Comparison of ENCODE assay signal across 8 cellular contexts in the genomic region with DNA sequence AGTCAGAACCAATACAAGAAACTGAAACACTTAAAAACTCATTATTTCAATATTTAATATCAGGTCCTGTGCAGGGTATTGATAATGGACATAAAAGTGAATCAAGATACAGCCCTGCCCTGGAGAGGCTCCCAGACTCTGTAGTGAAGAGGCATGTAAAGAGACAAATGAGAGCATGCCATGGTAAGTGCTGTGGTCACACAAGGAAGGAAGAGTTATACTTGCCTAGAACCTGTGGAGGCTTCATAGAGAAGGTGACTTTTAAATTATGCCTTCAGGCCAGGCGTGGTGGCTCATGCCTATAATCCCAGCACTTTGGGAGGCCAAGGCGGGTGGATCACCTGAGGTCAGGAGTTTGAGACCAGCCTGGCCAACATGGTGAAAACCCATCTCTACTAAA. TPM values are rescaled to one million over a fixed set of nuclear protein-coding genes. Genes with fewer than 3 reads are reported as not detected.
A peak's percentile ranks its signal among the peaks of the same experiment; 100 is the strongest.
DNase-seq lines count a peak whose midpoint lies in the region; ATAC-seq and TF ChIP-seq lines count a peak whose summit lies in the region.
"Not testable (repeated sequence)": the region's sequence is repeated elsewhere in the genome, so short reads cannot be mapped to it uniquely, and the experiment has no call there.

No MANE protein-coding gene starts in this region.

- H3K4me3 Mint-ChIP-seq in CD4-positive, CD25-positive, alpha-beta regulatory T cell, result peak overlapping the region; percentile 46 to 100 (median 77)
- H3K4me3 Mint-ChIP-seq in T-helper 17 cell, result peak overlapping the region; percentile 68
- H3K4me3 Mint-ChIP-seq in activated CD8-positive, alpha-beta T cell treated with anti-CD3 and anti-CD28 coated beads for 36 hours, result not testable (repeated sequence)
- peak overlapping the region; percentile 91 for H3K4me3 Mint-ChIP-seq in activated T-helper 17 cell treated with anti-CD3 and anti-CD28 coated beads, Interleukin-2, amount 50 U/mL, for 72 hours
- H3K4me3 Mint-ChIP-seq in activated naive CD8-positive, alpha-beta T cell treated with anti-CD3 and anti-CD28 coated beads, Interleukin-2, amount 10 ng/mL, durations not matched to agents 7 days and 5 days, result peak overlapping the region; percentile 41
- peak overlapping the region; percentile 17 to 99 (median 64) for H3K4me3 Mint-ChIP-seq in naive thymus-derived CD4-positive, alpha-beta T cell
- peak overlapping the region; percentile 44 to 72 for H3K4me3 Mint-ChIP-seq in stimulated activated naive CD8-positive, alpha-beta T cell treated with anti-CD3 and anti-CD28 coated beads, Interleukin-15, amount 100 ng/mL, for 72 hours

- intact Hi-C loops in activated CD8-positive, alpha-beta T cell treated with anti-CD3 and anti-CD28 coated beads for 36 hours (cut with micrococcal nuclease); naive thymus-derived CD4-positive, alpha-beta T cell (cut with micrococcal nuclease): not testable (repeated sequence)

- not testable (repeated sequence) for H3K9ac ChIP-seq in MM.1S (ENCODE audit: low read length)

- H3K27me3 ChIP-seq in CD4-positive, CD25-positive, alpha-beta regulatory T cell (ENCODE audit: control insufficient read depth, insufficient read depth, low read length); MM.1S (replicated peaks; ENCODE audit: insufficient read depth, low read length); naive thymus-derived CD4-positive, alpha-beta T cell (ENCODE audit: control insufficient read depth in 2 of 2, insufficient read depth in 2 of 2, low read length in 2 of 2): not testable (repeated sequence)

- not testable (repeated sequence) for DNase-seq in CD4-positive, CD25-positive, alpha-beta regulatory T cell; MM.1S; T-helper 17 cell; activated CD8-positive, alpha-beta T cell treated with anti-CD3 and anti-CD28 coated beads for 36 hours; activated naive CD8-positive, alpha-beta T cell treated with anti-CD3 and anti-CD28 coated beads, Interleukin-2, amount 10 ng/mL, durations not matched to agents 7 days and 5 days; naive thymus-derived CD4-positive, alpha-beta T cell; stimulated activated naive CD8-positive, alpha-beta T cell treated with anti-CD3 and anti-CD28 coated beads, Interleukin-15, amount 100 ng/mL, for 72 hours

- H3F3A ChIP-seq in MM.1S (ENCODE audit: insufficient read depth, low read length), result peaks cover 22% of the 10 kb centered on the region

- H3K9me2 ChIP-seq in MM.1S (replicated peaks; ENCODE audit: insufficient read depth, low read length), result not testable (repeated sequence)

- not testable (repeated sequence) for H3K9me3 Mint-ChIP-seq in CD4-positive, CD25-positive, alpha-beta regulatory T cell; activated CD8-positive, alpha-beta T cell treated with anti-CD3 and anti-CD28 coated beads for 36 hours; activated T-helper 17 cell treated with anti-CD3 and anti-CD28 coated beads, Interleukin-2, amount 50 U/mL, for 72 hours; activated naive CD8-positive, alpha-beta T cell treated with anti-CD3 and anti-CD28 coated beads, Interleukin-2, amount 10 ng/mL, durations not matched to agents 7 days and 5 days; naive thymus-derived CD4-positive, alpha-beta T cell; stimulated activated naive CD8-positive, alpha-beta T cell treated with anti-CD3 and anti-CD28 coated beads, Interleukin-15, amount 100 ng/mL, for 72 hours

- H3K36me3 ChIP-seq in CD4-positive, CD25-positive, alpha-beta regulatory T cell (ENCODE audit: control insufficient read depth, insufficient read depth, low read length); MM.1S (replicated peaks; ENCODE audit: insufficient read depth, low read length): not testable (repeated sequence)
- H3K36me3 ChIP-seq in naive thymus-derived CD4-positive, alpha-beta T cell (ENCODE audit: control insufficient read depth in 2 of 3, insufficient read depth in 3 of 3, low read length in 3 of 3), result peaks cover 0 to 12% (median 0%) of the 10 kb centered on the region in 3 experiments

- CTCF ChIA-PET in activated CD8-positive, alpha-beta T cell treated with anti-CD3 and anti-CD28 coated beads for 36 hours (lab: Charles Lee), result interaction anchor here (1.2 to 10.4 kb wide), 12 partner anchors 8 to 152 kb away, joined by 3 to 147 read pairs (median 12); no protein-coding TSS in a partner anchor
- CTCF ChIA-PET in naive thymus-derived CD4-positive, alpha-beta T cell (lab: Charles Lee), result interaction anchor here (0.6 to 11.4 kb wide), 9 partner anchors 10 to 134 kb away, joined by 3 to 122 read pairs (median 21); no protein-coding TSS in a partner anchor

- not testable (repeated sequence) for H3K27me3 Mint-ChIP-seq in CD4-positive, CD25-positive, alpha-beta regulatory T cell; T-helper 17 cell; activated CD8-positive, alpha-beta T cell treated with anti-CD3 and anti-CD28 coated beads for 36 hours; activated T-helper 17 cell treated with anti-CD3 and anti-CD28 coated beads, Interleukin-2, amount 50 U/mL, for 72 hours; activated naive CD8-positive, alpha-beta T cell treated with anti-CD3 and anti-CD28 coated beads, Interleukin-2, amount 10 ng/mL, durations not matched to agents 7 days and 5 days; naive thymus-derived CD4-positive, alpha-beta T cell; stimulated activated naive CD8-positive, alpha-beta T cell treated with anti-CD3 and anti-CD28 coated beads, Interleukin-15, amount 100 ng/mL, for 72 hours

- peaks cover 15% of the 10 kb centered on the region for H3K79me2 ChIP-seq in MM.1S (ENCODE audit: low read length)

- H2AFZ ChIP-seq in MM.1S (ENCODE audit: low read length), result not testable (repeated sequence)

- POLR2A ChIA-PET in activated CD8-positive, alpha-beta T cell treated with anti-CD3 and anti-CD28 coated beads for 36 hours (lab: Charles Lee), result interaction anchor here (0.9 to 7.7 kb wide), 6 partner anchors 20 to 213 kb away, joined by 3 to 73 read pairs (median 4); no protein-coding TSS in a partner anchor
- POLR2A ChIA-PET in activated naive CD8-positive, alpha-beta T cell treated with anti-CD3 and anti-CD28 coated beads, Interleukin-2, amount 10 ng/mL, durations not matched to agents 7 days and 5 days (lab: Charles Lee), result interaction anchor here (2.0 to 11.1 kb wide), 4 partner anchors 20 to 134 kb away, joined by 4 to 98 read pairs (median 46); partner anchors contain the start of gene LRRC8B
- POLR2A ChIA-PET in naive thymus-derived CD4-positive, alpha-beta T cell (lab: Charles Lee), result interaction anchor here (0.8 to 26.8 kb wide), 7 partner anchors 10 to 134 kb away, joined by 3 to 834 read pairs (median 19); partner anchors contain the start of gene LRRC8B

- H3K27ac Mint-ChIP-seq in CD4-positive, CD25-positive, alpha-beta regulatory T cell, result peak overlapping the region; percentile 68 to 96 (median 95)
- peak overlapping the region; percentile 93 for H3K27ac Mint-ChIP-seq in T-helper 17 cell
- peak overlapping the region; percentile 62 for H3K27ac Mint-ChIP-seq in activated CD8-positive, alpha-beta T cell treated with anti-CD3 and anti-CD28 coated beads for 36 hours
- peak overlapping the region; percentile 81 for H3K27ac Mint-ChIP-seq in activated T-helper 17 cell treated with anti-CD3 and anti-CD28 coated beads, Interleukin-2, amount 50 U/mL, for 72 hours
- H3K27ac Mint-ChIP-seq in activated naive CD8-positive, alpha-beta T cell treated with anti-CD3 and anti-CD28 coated beads, Interleukin-2, amount 10 ng/mL, durations not matched to agents 7 days and 5 days, result peak overlapping the region; percentile 47
- H3K27ac Mint-ChIP-seq in naive thymus-derived CD4-positive, alpha-beta T cell, result peak overlapping the region; percentile 37 to 99 (median 84)
- not testable (repeated sequence) for H3K27ac Mint-ChIP-seq in stimulated activated naive CD8-positive, alpha-beta T cell treated with anti-CD3 and anti-CD28 coated beads, Interleukin-15, amount 100 ng/mL, for 72 hours

- not testable (repeated sequence) for TF ChIP-seq CTCF in MM.1S (IDR thresholded peaks at IDR 0.05; ENCODE audit: low read length); activated CD8-positive, alpha-beta T cell treated with anti-CD3 and anti-CD28 coated beads for 36 hours (IDR thresholded peaks at IDR 0.05)

- peak overlapping the region; percentile 15 for H3K4me2 ChIP-seq in MM.1S (ENCODE audit: low read depth, low read length)

- peaks cover 17% of the 10 kb centered on the region for H3K36me3 Mint-ChIP-seq in CD4-positive, CD25-positive, alpha-beta regulatory T cell
- not testable (repeated sequence) for H3K36me3 Mint-ChIP-seq in T-helper 17 cell (ENCODE audit: low read depth)
- peaks cover 36% of the 10 kb centered on the region for H3K36me3 Mint-ChIP-seq in activated CD8-positive, alpha-beta T cell treated with anti-CD3 and anti-CD28 coated beads for 36 hours (ENCODE audit: low read depth)
- H3K36me3 Mint-ChIP-seq in activated T-helper 17 cell treated with anti-CD3 and anti-CD28 coated beads, Interleukin-2, amount 50 U/mL, for 72 hours (ENCODE audit: low read depth), result peaks cover 27% of the 10 kb centered on the region
- peaks cover 11% of the 10 kb centered on the region for H3K36me3 Mint-ChIP-seq in activated naive CD8-positive, alpha-beta T cell treated with anti-CD3 and anti-CD28 coated beads, Interleukin-2, amount 10 ng/mL, durations not matched to agents 7 days and 5 days
- H3K36me3 Mint-ChIP-seq in naive thymus-derived CD4-positive, alpha-beta T cell, result peaks cover 0 to 31% (median 7%) of the 10 kb centered on the region in 5 donors

- H3K4me3 ChIP-seq in CD4-positive, CD25-positive, alpha-beta regulatory T cell (ENCODE audit: low read depth, low read length), result peak overlapping the region; percentile 61
- H3K4me3 ChIP-seq in MM.1S (ENCODE audit: low read length); naive thymus-derived CD4-positive, alpha-beta T cell (ENCODE audit: low read length): not testable (repeated sequence)

- peaks cover 62% of the 10 kb centered on the region for H3K4me1 ChIP-seq in CD4-positive, CD25-positive, alpha-beta regulatory T cell (ENCODE audit: control insufficient read depth, insufficient read depth, low read length, poor library complexity, severe bottlenecking)
- H3K4me1 ChIP-seq in MM.1S (ENCODE audit: low read length), result peaks cover 34% of the 10 kb centered on the region
- H3K4me1 ChIP-seq in naive thymus-derived CD4-positive, alpha-beta T cell (ENCODE audit: control insufficient read depth in 2 of 2, insufficient read depth in 2 of 2, low read length in 2 of 2), result peaks cover 36 to 52% of the 10 kb centered on the region in 2 donors

- peaks cover 40 to 76% (median 62%) of the 10 kb centered on the region in 4 donors for H3K4me1 Mint-ChIP-seq in CD4-positive, CD25-positive, alpha-beta regulatory T cell
- H3K4me1 Mint-ChIP-seq in T-helper 17 cell, result peaks cover 48% of the 10 kb centered on the region
- H3K4me1 Mint-ChIP-seq in activated CD8-positive, alpha-beta T cell treated with anti-CD3 and anti-CD28 coated beads for 36 hours (ENCODE audit: low read depth), result peaks cover 70% of the 10 kb centered on the region
- peaks cover 48% of the 10 kb centered on the region for H3K4me1 Mint-ChIP-seq in activated T-helper 17 cell treated with anti-CD3 and anti-CD28 coated beads, Interleukin-2, amount 50 U/mL, for 72 hours
- H3K4me1 Mint-ChIP-seq in activated naive CD8-positive, alpha-beta T cell treated with anti-CD3 and anti-CD28 coated beads, Interleukin-2, amount 10 ng/mL, durations not matched to agents 7 days and 5 days, result peaks cover 62% of the 10 kb centered on the region
- H3K4me1 Mint-ChIP-seq in naive thymus-derived CD4-positive, alpha-beta T cell, result peaks cover 42 to 82% (median 74%) of the 10 kb centered on the region in 7 donors
- peaks cover 68% of the 10 kb centered on the region for H3K4me1 Mint-ChIP-seq in stimulated activated naive CD8-positive, alpha-beta T cell treated with anti-CD3 and anti-CD28 coated beads, Interleukin-15, amount 100 ng/mL, for 72 hours

- H3K9me3 ChIP-seq in CD4-positive, CD25-positive, alpha-beta regulatory T cell (ENCODE audit: control insufficient read depth in 2 of 2, low read length in 2 of 2); MM.1S (replicated peaks; ENCODE audit: insufficient read depth, low read length); T-helper 17 cell (ENCODE audit: control insufficient read depth, low read length, poor library complexity, severe bottlenecking); naive thymus-derived CD4-positive, alpha-beta T cell (ENCODE audit: control insufficient read depth in 2 of 3, low read length in 3 of 3): not testable (repeated sequence)

- H4K20me1 ChIP-seq in MM.1S (ENCODE audit: insufficient read depth, low read length), result not testable (repeated sequence)

- ATAC-seq in CD4-positive, CD25-positive, alpha-beta regulatory T cell (ENCODE audit: low read depth in 2 of 2); T-helper 17 cell; activated CD8-positive, alpha-beta T cell treated with anti-CD3 and anti-CD28 coated beads for 36 hours; activated T-helper 17 cell treated with anti-CD3 and anti-CD28 coated beads, Interleukin-2, amount 50 U/mL, for 72 hours (replicated peaks); activated naive CD8-positive, alpha-beta T cell treated with anti-CD3 and anti-CD28 coated beads, Interleukin-2, amount 10 ng/mL, durations not matched to agents 7 days and 5 days (ENCODE audit: low read depth); naive thymus-derived CD4-positive, alpha-beta T cell; stimulated activated naive CD8-positive, alpha-beta T cell treated with anti-CD3 and anti-CD28 coated beads, Interleukin-15, amount 100 ng/mL, for 72 hours: not testable (repeated sequence)

- peak overlapping the region; percentile 94 for H3K27ac ChIP-seq in CD4-positive, CD25-positive, alpha-beta regulatory T cell (ENCODE audit: insufficient read depth, low read length, poor library complexity, severe bottlenecking)
- peak overlapping the region; percentile 56; the same call in 1 of the 2 replicates for H3K27ac ChIP-seq in MM.1S (ENCODE audit: low read length)
- peak overlapping the region; percentile 6 for H3K27ac ChIP-seq in naive thymus-derived CD4-positive, alpha-beta T cell (ENCODE audit: low read depth, low read length)

RNA-seq across cellular contexts. Expression of gene LRRC8C, which starts 3.3 kb away (rescaled TPM):
- 70.4 TPM for total RNA-seq in CD4-positive, CD25-positive, alpha-beta regulatory T cell
- 10 to 100 TPM; 22.8 to 27.2 (median 24.9) TPM for polyA plus RNA-seq in CD4-positive, CD25-positive, alpha-beta regulatory T cell
- total RNA-seq in T-helper 17 cell, result 10 to 100 TPM; 46.0 to 52.4 TPM
- total RNA-seq in activated CD8-positive, alpha-beta T cell treated with anti-CD3 and anti-CD28 coated beads for 36 hours, result 10 to 100 TPM; 34.4 to 37.4 TPM
- 10 to 100 TPM; 27.7 to 50.4 TPM for total RNA-seq in activated T-helper 17 cell treated with anti-CD3 and anti-CD28 coated beads, Interleukin-2, amount 50 U/mL, for 72 hours
- 10 to 100 TPM; 38.2 to 41.8 TPM for total RNA-seq in activated naive CD8-positive, alpha-beta T cell treated with anti-CD3 and anti-CD28 coated beads, Interleukin-2, amount 10 ng/mL, durations not matched to agents 7 days and 5 days
- 10 to 100 TPM; 27.1 to 50.5 (median 46.6) TPM for total RNA-seq in naive thymus-derived CD4-positive, alpha-beta T cell
- 10 to 100 TPM; 14.3 to 16.6 TPM for polyA plus RNA-seq in naive thymus-derived CD4-positive, alpha-beta T cell

Comparison
In these comparisons a context has a peak if more than half of its experiments do, and no peak if none do; other contexts are left out.
1. H3K27ac ChIP-seq: peak in every context shown above with its lines; median percentile 94 in CD4-positive, CD25-positive, alpha-beta regulatory T cell; 56 in MM.1S; 6 in naive thymus-derived CD4-positive, alpha-beta T cell.